ENCODE assay signal across 1 cellular context in genomic region chr9:99954108-99954507, GRCh38.
TF ChIP-seq lines count a peak whose summit lies in the region.

No MANE protein-coding gene starts in this region.

TF ChIP-seq in GM12878, 131 proteins besides CTCF, POLR2A, EP300 and RAD21 (continued from another document and continues in another):
- TF ChIP-seq E4F1 (IDR thresholded peaks at IDR 0.05; ENCODE audit: borderline replicate concordance, partially characterized antibody) (no peak), NFIC (IDR thresholded peaks at IDR 0.05; ENCODE audit: low read depth, low read length) (peak; percentile 85), MYB (IDR thresholded peaks at IDR 0.05; ENCODE audit: borderline replicate concordance, low read depth, low read length) (no peak), EED (IDR thresholded peaks at IDR 0.05; ENCODE audit: low read depth) (no peak), SUPT20H (IDR thresholded peaks at IDR 0.05; ENCODE audit: borderline replicate concordance, control insufficient read depth, low read depth, low read length) (no peak), SKIL (IDR thresholded peaks at IDR 0.05; ENCODE audit: low read depth, poor library complexity, severe bottlenecking) (peak; percentile 47), TARDBP (IDR thresholded peaks at IDR 0.05; ENCODE audit: borderline replicate concordance) (no peak), TCF7 (IDR thresholded peaks at IDR 0.05; ENCODE audit: borderline replicate concordance) (no peak), BACH1 (IDR thresholded peaks at IDR 0.05; ENCODE audit: borderline replicate concordance) (no peak), TCF3 (IDR thresholded peaks at IDR 0.05; ENCODE audit: borderline replicate concordance, insufficient read depth, low read depth, low read length) (no peak), BRCA1 (IDR thresholded peaks at IDR 0.05; ENCODE audit: low read depth, low read length) (no peak), IKZF2 (IDR thresholded peaks at IDR 0.05) (no peak), CREM (IDR thresholded peaks at IDR 0.05; ENCODE audit: low read depth) (0 out of 2 replicates have a peak, but pooled peaks have one; percentile 26), NRF1 (conservative IDR thresholded peaks at IDR 0.05; ENCODE audit: low read depth, low read length) (no peak), SMARCA5 (IDR thresholded peaks at IDR 0.05) (no peak), BCL11A (IDR thresholded peaks at IDR 0.05; ENCODE audit: low read depth, low read length) (peak; percentile 75; the same call in 1 of the 2 replicates), E2F8 (IDR thresholded peaks at IDR 0.05; ENCODE audit: low read depth, partially characterized antibody) (no peak), SIX5 (IDR thresholded peaks at IDR 0.05; ENCODE audit: low read depth, low read length, severe bottlenecking) (no peak), RUNX3 (IDR thresholded peaks at IDR 0.05; ENCODE audit: low read length) (peak; percentile 52; the same call in 1 of the 2 replicates), MLLT1 (IDR thresholded peaks at IDR 0.05) (no peak), NR2C1 (IDR thresholded peaks at IDR 0.05) (no peak), EGR1 (IDR thresholded peaks at IDR 0.05; ENCODE audit: borderline replicate concordance in 1 of 2, low read depth in 2 of 2, low read length in 2 of 2) (no peak), MEF2A (IDR thresholded peaks at IDR 0.05; ENCODE audit: insufficient read depth, low read depth, low read length) (peak; percentile 92), ATF2 (IDR thresholded peaks at IDR 0.05; ENCODE audit: low read length) (peak; percentile 52), ZBED1 (IDR thresholded peaks at IDR 0.05; ENCODE audit: borderline replicate concordance) (peak; percentile 57; the same call in 1 of the 2 replicates), PKNOX1 (IDR thresholded peaks at IDR 0.05) (no peak), CUX1 (IDR thresholded peaks at IDR 0.05; ENCODE audit: insufficient replicate concordance, low read depth, low read length) (peak; percentile 75), KAT2A (conservative IDR thresholded peaks at IDR 0.05; ENCODE audit: control insufficient read depth, low read depth, low read length) (no peak), ZZZ3 (IDR thresholded peaks at IDR 0.05; ENCODE audit: control insufficient read depth, insufficient read length, low read depth) (no peak), MTA2 (IDR thresholded peaks at IDR 0.05; ENCODE audit: low read depth) (peak; percentile 84), GABPA (IDR thresholded peaks at IDR 0.05; ENCODE audit: low read depth) (0 out of 2 replicates have a peak, but pooled peaks have one; percentile 30), MEF2B (IDR thresholded peaks at IDR 0.05; ENCODE audit: partially characterized antibody, poor library complexity, severe bottlenecking) (peak; percentile 75), KDM1A (IDR thresholded peaks at IDR 0.05; ENCODE audit: borderline replicate concordance) (no peak), SRF (IDR thresholded peaks at IDR 0.05; ENCODE audit: low read depth in 2 of 2, low read length in 2 of 2) (no peak), ZSCAN29 (IDR thresholded peaks at IDR 0.05) (no peak), SREBF1 (IDR thresholded peaks at IDR 0.05; ENCODE audit: low read length) (no peak), PAX5 (IDR thresholded peaks at IDR 0.05; ENCODE audit: borderline replicate concordance, low read depth, low read length) (no peak), RCOR1 (conservative IDR thresholded peaks at IDR 0.05; ENCODE audit: low read depth, low read length) (no peak), ZNF207 (IDR thresholded peaks at IDR 0.05; ENCODE audit: borderline replicate concordance) (no peak), ZBTB11 (CRISPR knock-in tag; IDR thresholded peaks at IDR 0.05) (no peak), SUZ12 (IDR thresholded peaks at IDR 0.05; ENCODE audit: unreplicated experiment) (no peak), ZNF384 (IDR thresholded peaks at IDR 0.05; ENCODE audit: borderline replicate concordance, low read depth, low read length) (no peak), JUNB (IDR thresholded peaks at IDR 0.05) (peak; percentile 97), ETV6 (conservative IDR thresholded peaks at IDR 0.05 in 1 of 2, IDR thresholded peaks at IDR 0.05 in 1 of 2; ENCODE audit: borderline replicate concordance in 1 of 2, low read depth in 1 of 2) (no peak)
